Comparison of ENCODE assay signal across 8 cellular contexts in the genomic region with DNA sequence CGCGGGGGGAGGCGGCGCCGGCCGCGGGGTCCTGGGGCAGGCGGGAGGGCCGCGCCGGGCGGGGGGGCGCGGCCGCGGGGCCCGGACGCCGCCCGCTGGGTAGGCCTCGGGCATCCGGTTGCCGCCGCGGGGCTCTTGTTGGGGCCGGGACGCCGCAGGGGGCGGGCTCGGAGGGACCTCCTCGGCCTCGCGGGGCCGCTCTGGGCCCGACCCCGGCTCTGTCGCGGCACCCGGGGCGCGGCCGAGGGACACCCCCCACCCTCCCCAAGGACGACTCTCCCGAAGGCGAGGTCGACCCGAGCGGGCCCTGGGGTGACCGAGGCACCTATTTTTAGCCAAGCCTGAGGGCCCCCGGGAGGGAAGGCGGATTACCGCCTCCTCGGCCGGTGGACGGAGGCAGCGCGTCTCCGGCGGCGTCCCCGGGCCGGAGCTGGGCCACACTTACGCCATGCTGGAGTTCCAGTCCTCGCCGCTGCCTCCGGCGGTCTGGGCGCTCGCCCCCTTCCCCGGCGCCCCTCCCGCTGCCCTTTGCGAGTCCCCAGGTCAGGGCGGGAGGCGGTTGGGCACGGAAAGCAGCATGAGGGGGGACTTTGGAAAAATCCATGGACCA. TPM values are rescaled to one million over a fixed set of nuclear protein-coding genes. Genes with fewer than 3 reads are reported as not detected.
DNase-seq lines count a peak whose midpoint lies in the region; ATAC-seq and TF ChIP-seq lines count a peak whose summit lies in the region.

No MANE protein-coding gene starts in this region.

- peaks cover 69% of the 10 kb centered on the region for H3K79me2 ChIP-seq in PC-3 (ENCODE audit: low read length)
- peaks cover 25% of the 10 kb centered on the region for H3K79me2 ChIP-seq in parathyroid adenoma

- H3K9ac ChIP-seq in PC-3 (ENCODE audit: low read length) = peak overlapping the region; percentile 82
- peak overlapping the region; percentile 65 for H3K9ac ChIP-seq in parathyroid adenoma

- H3K9me3 ChIP-seq in PC-3 (ENCODE audit: low read length) = no peaks in the 10 kb centered on the region
- no peaks in the 10 kb centered on the region for H3K9me3 ChIP-seq in parathyroid adenoma (ENCODE audit: control insufficient read depth, low read length)
- H3K9me3 ChIP-seq in upper lobe of right lung = no peaks in the 10 kb centered on the region

- TF ChIP-seq CTCF in PC-3 (conservative IDR thresholded peaks at IDR 0.05; ENCODE audit: low read depth, low read length) (no peak), glutamatergic neuron (IDR thresholded peaks at IDR 0.05; ENCODE audit: partially characterized antibody, unreplicated experiment) (no peak), parathyroid adenoma (IDR thresholded peaks at IDR 0.05) (no peak), upper lobe of right lung (IDR thresholded peaks at IDR 0.05) (no peak)

- no peaks in the 10 kb centered on the region for H3K27me3 ChIP-seq in PC-3 (ENCODE audit: low read length)
- no peaks in the 10 kb centered on the region for H3K27me3 ChIP-seq in parathyroid adenoma (ENCODE audit: control insufficient read depth, insufficient read depth, low read length)
- no peaks in the 10 kb centered on the region for H3K27me3 ChIP-seq in upper lobe of right lung

- peak; percentile 54 for ATAC-seq in GM18511 (IDR thresholded peaks at IDR 0.05; ENCODE audit: unreplicated experiment)
- ATAC-seq in HG02759 (IDR thresholded peaks at IDR 0.05; ENCODE audit: unreplicated experiment) = peak; percentile 61
- ATAC-seq in PC-3 = peak; percentile 42
- peak; percentile 67 for ATAC-seq in upper lobe of right lung

- CTCF ChIA-PET in PC-3 (lab: Charles Lee) = interaction anchor here (1.1 to 2.2 kb wide), 2 partner anchors 133 to 142 kb away, joined by 6 to 9 read pairs; no protein-coding TSS in a partner anchor

- H3K4me1 ChIP-seq in PC-3 (ENCODE audit: insufficient read depth, low read length) (peaks cover 58% of the 10 kb centered on the region), parathyroid adenoma (peaks cover 10% of the 10 kb centered on the region), upper lobe of right lung (peaks cover 35% of the 10 kb centered on the region)

- H3K36me3 Mint-ChIP-seq in glutamatergic neuron (ENCODE audit: unreplicated experiment) = no peaks in the 10 kb centered on the region

- no TSS peak for BruUV-seq in PC-3 (replicated peaks; lab: Mats Ljungman, UMichigan)

- peaks cover 44% of the 10 kb centered on the region for H4K20me1 ChIP-seq in PC-3 (ENCODE audit: low read length)

- peaks cover 13% of the 10 kb centered on the region for H3K4me1 Mint-ChIP-seq in glutamatergic neuron (ENCODE audit: low read depth, unreplicated experiment)

- H3K4me2 ChIP-seq in PC-3 (ENCODE audit: low read length) (peak overlapping the region; percentile 82), parathyroid adenoma (ENCODE audit: low read length) (peak overlapping the region; percentile 55)

- POLR2A ChIA-PET in PC-3 (lab: Charles Lee; ENCODE audit: unreplicated experiment) = interaction anchor here (0.6 kb wide), 1 partner anchor 172 kb away, joined by 8 read pairs; no protein-coding TSS in a partner anchor

- no peaks in the 10 kb centered on the region for H3F3A ChIP-seq in PC-3 (ENCODE audit: low read length, unreplicated experiment)

- DNase-seq in PC-3 (peak; percentile 43), activated gamma-delta T cell (lab: John Stamatoyannopoulos, UW) (peak; percentile 67), glutamatergic neuron (peak; percentile 66), upper lobe of right lung (peak; percentile 79), NOMO-1 treated with DMSO at 0.1 percent for 48 hours (lab: John Stamatoyannopoulos, UW; ENCODE audit: unreplicated experiment) (no peak)

- H3K4me3 ChIP-seq in PC-3 (ENCODE audit: low read length) (peak overlapping the region; percentile 82), parathyroid adenoma (ENCODE audit: low read depth, low read length) (peak overlapping the region; percentile 65), upper lobe of right lung (peak overlapping the region; percentile 76)

- peaks cover 11% of the 10 kb centered on the region for H3K9me3 Mint-ChIP-seq in glutamatergic neuron (ENCODE audit: unreplicated experiment)

- H3K36me3 ChIP-seq in PC-3 (ENCODE audit: low read depth, low read length) (no peaks in the 10 kb centered on the region), parathyroid adenoma (ENCODE audit: control insufficient read depth, insufficient read depth, low read length) (no peaks in the 10 kb centered on the region), upper lobe of right lung (no peaks in the 10 kb centered on the region)

- H2AFZ ChIP-seq in PC-3 (ENCODE audit: low read length) (peak overlapping the region; percentile 69), parathyroid adenoma (peak overlapping the region; percentile 85)

- intact Hi-C loops in PC-3 (cut with micrococcal nuclease) (loop anchor here (2.0 to 5.0 kb wide), 2 partner anchors 20 to 47 kb away; no protein-coding TSS in a partner anchor), upper lobe of right lung (cut with DNase I) (no loop called here)

- H3K27ac ChIP-seq in PC-3 (ENCODE audit: low read length) = peak overlapping the region; percentile 28
- peak overlapping the region; percentile 89 for H3K27ac ChIP-seq in parathyroid adenoma
- peak overlapping the region; percentile 91 for H3K27ac ChIP-seq in upper lobe of right lung

- H3K9me2 ChIP-seq in PC-3 (replicated peaks; ENCODE audit: low read length) = no peaks in the 10 kb centered on the region

- no peak overlapping the region for H3K27ac Mint-ChIP-seq in glutamatergic neuron (ENCODE audit: unreplicated experiment)

- peak overlapping the region; percentile 89 for H3K4me3 Mint-ChIP-seq in glutamatergic neuron (ENCODE audit: unreplicated experiment)

- peaks cover 8% of the 10 kb centered on the region for H3K27me3 Mint-ChIP-seq in glutamatergic neuron (ENCODE audit: unreplicated experiment)

RNA-seq across cellular contexts. Expression of a gene that starts 0.5 kb away (rescaled TPM):
- 249 and 251 TPM in 2 replicates for total RNA-seq in PC-3 (2014; rRNA removed)
- 108 TPM for total RNA-seq in glutamatergic neuron (ENCODE audit: unreplicated experiment)
- 179 TPM for total RNA-seq in upper lobe of right lung

Comparison
In these comparisons a context has a peak if more than half of its experiments do, and no peak if none do; other contexts are left out.
1. H3K27ac ChIP-seq: peak in every context shown above with its lines; median percentile 91 in upper lobe of right lung; 89 in parathyroid adenoma; 28 in PC-3.